ENCODE assay signal across 8 cellular contexts in genomic region chr12:107027304-107028053, GRCh38. TPM values are rescaled to one million over a fixed set of nuclear protein-coding genes. Genes with fewer than 3 reads are reported as not detected.
DNase-seq lines count a peak whose midpoint lies in the region; ATAC-seq, FAIRE-seq and TF ChIP-seq lines count a peak whose summit lies in the region.

No MANE protein-coding gene starts in this region.

- TF ChIP-seq EP300 in A549 (IDR thresholded peaks at IDR 0.05): no peak

- WGBS in A549 (ENCODE audit: missing lambda C conversion rate): 17% methylated on average over 3 of the region's 3 CpGs

- H3K36me3 ChIP-seq in HCT116 (ENCODE audit: control insufficient read depth in 1 of 2, insufficient read depth in 2 of 2, low read length in 2 of 2): no peaks in the 10 kb centered on the region

- no peak for FAIRE-seq in A549 (lab: Jason Lieb, UNC)

- H3K27ac Mint-ChIP-seq in T-helper 17 cell: peak overlapping the region; percentile 99

- BruUV-seq in HCT116 (replicated peaks; lab: Mats Ljungman, UMichigan): no TSS peak

- intact Hi-C loops in HCT116 (cut with micrococcal nuclease): no loop called here

- no peak for TF ChIP-seq CTCF in A549 (IDR thresholded peaks at IDR 0.05)
- TF ChIP-seq CTCF in HCT116 (IDR thresholded peaks at IDR 0.05 in 2 of 3, conservative IDR thresholded peaks at IDR 0.05 in 1 of 3; ENCODE audit: borderline replicate concordance in 1 of 3, insufficient read depth in 1 of 3, low read depth in 2 of 3, low read length in 2 of 3): no peak
- TF ChIP-seq CTCF in fibroblast of mammary gland (conservative IDR thresholded peaks at IDR 0.05; ENCODE audit: control insufficient read depth, insufficient read depth, low read depth, low read length): no peak
- TF ChIP-seq CTCF in omental fat pad (IDR thresholded peaks at IDR 0.05): no peak

- TF ChIP-seq POLR2A in A549 (IDR thresholded peaks at IDR 0.05; ENCODE audit: low read length): no peak
- no peak for TF ChIP-seq POLR2A in HCT116 (IDR thresholded peaks at IDR 0.05; ENCODE audit: borderline replicate concordance, extremely low read depth, insufficient read depth, insufficient read length)

- no peak for TF ChIP-seq RAD21 in A549 (conservative IDR thresholded peaks at IDR 0.05 in 1 of 2, IDR thresholded peaks at IDR 0.05 in 1 of 2)
- TF ChIP-seq RAD21 in HCT116 (IDR thresholded peaks at IDR 0.05; ENCODE audit: low read depth): no peak

- peak overlapping the region; percentile 6 to 12; a peak in 2 of 6 replicates for H3K27ac ChIP-seq in A549
- H3K27ac ChIP-seq in HCT116 (ENCODE audit: low read depth, low read length): no peak overlapping the region

- no peaks in the 10 kb centered on the region for H4K20me1 ChIP-seq in HCT116 (ENCODE audit: insufficient read depth)

- ATAC-seq in A549 (peak; percentile 94 to 98), HCT116 (peak; percentile 61), T-helper 17 cell (peak; percentile 92), omental fat pad (ENCODE audit: low FRiP score) (peak; percentile 91), HG02759 (IDR thresholded peaks at IDR 0.05; ENCODE audit: unreplicated experiment) (no peak), HG03432 (IDR thresholded peaks at IDR 0.05; ENCODE audit: unreplicated experiment) (no peak)

- H3K4me1 ChIP-seq in A549 (peaks cover 28% of the 10 kb centered on the region), HCT116 (ENCODE audit: control insufficient read depth in 1 of 2, insufficient read depth in 2 of 2, low read length in 2 of 2) (peaks cover 2 to 13% of the 10 kb centered on the region in 2 experiments; a peak in 3 of 4 replicates)

- H3K9me3 ChIP-seq in A549 (no peaks in the 10 kb centered on the region), HCT116 (ENCODE audit: control insufficient read depth in 1 of 2, insufficient read depth in 1 of 2, low read depth in 1 of 2, low read length in 2 of 2) (no peaks in the 10 kb centered on the region), T-helper 17 cell (ENCODE audit: control insufficient read depth, low read length, poor library complexity, severe bottlenecking) (no peaks in the 10 kb centered on the region)

- POLR2A ChIA-PET in A549 (lab: Yijun Ruan, JAX): interaction anchor here (0.6 to 0.7 kb wide), 2 partner anchors 41 to 1823 kb away, joined by 4 to 5 read pairs; partner anchors contain the start of gene MTERF2
- POLR2A ChIA-PET in HCT116 (lab: Charles Lee): no interaction called here

- no peaks in the 10 kb centered on the region for H3K9me2 ChIP-seq in HCT116 (ENCODE audit: insufficient read depth)

- no peaks in the 10 kb centered on the region for H3K79me2 ChIP-seq in HCT116 (ENCODE audit: insufficient read depth, low read length)

- H3K36me3 Mint-ChIP-seq in T-helper 17 cell (ENCODE audit: low read depth): peaks cover 1% of the 10 kb centered on the region

- H3K4me3 ChIP-seq in A549: peak overlapping the region; percentile 2; the same call in 2 of the 3 replicates
- no peak overlapping the region for H3K4me3 ChIP-seq in HCT116 (replicated peaks in 1 of 2; ENCODE audit: low read depth in 1 of 2, low read length in 2 of 2)
- no peak overlapping the region for H3K4me3 ChIP-seq in fibroblast of mammary gland (ENCODE audit: control insufficient read depth, low read depth, low read length)

- H3K4me2 ChIP-seq in A549 (peak overlapping the region; percentile 69), HCT116 (ENCODE audit: low read length) (peak overlapping the region; percentile 47)

- H3K27me3 Mint-ChIP-seq in T-helper 17 cell: no peaks in the 10 kb centered on the region

- peaks cover 46% of the 10 kb centered on the region for H3K4me1 Mint-ChIP-seq in T-helper 17 cell

- no peak overlapping the region for H2AFZ ChIP-seq in HCT116 (ENCODE audit: low read depth, low read length, poor library complexity, severe bottlenecking)

- peak; percentile 60 to 87 for DNase-seq in A549 (ENCODE audit: low read depth in 1 of 2, low spot score in 1 of 2)
- DNase-seq in HCT116 (ENCODE audit: low read depth, low spot score): peak; percentile 52
- DNase-seq in T-helper 17 cell: no peak
- peak; percentile 94 for DNase-seq in fibroblast of mammary gland (ENCODE audit: low read depth)
- DNase-seq in omental fat pad (ENCODE audit: low spot score): no peak
- no peak for DNase-seq in stimulated activated CD4-positive, alpha-beta T cell treated with anti-CD3 and anti-CD28 coated beads, Interleukin-1b, Interleukin-23, amount 100 ng/mL, for 48 hours

- CTCF ChIA-PET in A549 (lab: Yijun Ruan, JAX) (no interaction called here), HCT116 (lab: Charles Lee) (no interaction called here)

- RAD21 ChIA-PET in HCT116 (lab: Charles Lee; ENCODE audit: low non-redundant PET in 1 of 2, low total read pairs in 2 of 2, uncharacterized antibody in 2 of 2, unreplicated experiment in 2 of 2): no interaction called here

- no peak overlapping the region for H3K9ac ChIP-seq in HCT116 (ENCODE audit: low read length)

- H3K4me3 Mint-ChIP-seq in T-helper 17 cell: peak overlapping the region; percentile 83

- H3K27me3 ChIP-seq in HCT116 (ENCODE audit: insufficient read depth, low read length): no peaks in the 10 kb centered on the region

TF ChIP-seq in A549, 52 proteins besides CTCF, POLR2A, EP300 and RAD21:
- TF ChIP-seq PHF8 (IDR thresholded peaks at IDR 0.05; ENCODE audit: borderline replicate concordance, low read depth): no peak
- TF ChIP-seq RNF2 (IDR thresholded peaks at IDR 0.05; ENCODE audit: borderline replicate concordance, low read depth): no peak
- no peak for TF ChIP-seq FOSL2 (IDR thresholded peaks at IDR 0.05)
- peak; percentile 80 for TF ChIP-seq FOSL2 (CRISPR knock-in tag; IDR thresholded peaks at IDR 0.05)
- no peak for TF ChIP-seq MAX (IDR thresholded peaks at IDR 0.05)
- no peak for TF ChIP-seq HES2 (IDR thresholded peaks at IDR 0.05)
- no peak for TF ChIP-seq EHMT2 (IDR thresholded peaks at IDR 0.05; ENCODE audit: low read depth)
- peak; percentile 40; the same call in 1 of the 2 replicates for TF ChIP-seq JUNB (IDR thresholded peaks at IDR 0.05)
- no peak for TF ChIP-seq RCOR1 (IDR thresholded peaks at IDR 0.05; ENCODE audit: low read depth, low read length)
- TF ChIP-seq GATA3 (IDR thresholded peaks at IDR 0.05; ENCODE audit: borderline replicate concordance): peak; percentile 54; the same call in 1 of the 2 replicates
- TF ChIP-seq JUN (IDR thresholded peaks at IDR 0.05): no peak
- TF ChIP-seq MAFK (IDR thresholded peaks at IDR 0.05; ENCODE audit: partially characterized antibody): peak; percentile 93
- no peak for TF ChIP-seq HEYL (CRISPR knock-in tag; IDR thresholded peaks at IDR 0.05)
TF ChIP-seq in A549: peak in this region for 4.

TF ChIP-seq in HCT116, 20 proteins besides CTCF, POLR2A, EP300 and RAD21 (continues in another document):
- no peak for TF ChIP-seq EGR1 (IDR thresholded peaks at IDR 0.05; ENCODE audit: low read depth)
- no peak for TF ChIP-seq REST (IDR thresholded peaks at IDR 0.05; ENCODE audit: low read depth)
- no peak for TF ChIP-seq EZH2phosphoT487 (IDR thresholded peaks at IDR 0.05; ENCODE audit: borderline replicate concordance)
- no peak for TF ChIP-seq MAX (IDR thresholded peaks at IDR 0.05)
- TF ChIP-seq CBX3 (IDR thresholded peaks at IDR 0.05; ENCODE audit: low read depth): no peak
- peak; percentile 72 for TF ChIP-seq FOSL1 (IDR thresholded peaks at IDR 0.05; ENCODE audit: low read depth)
- TF ChIP-seq CEBPB (IDR thresholded peaks at IDR 0.05; ENCODE audit: low read depth): peak; percentile 34; the same call in 1 of the 2 replicates
- TF ChIP-seq POLR2AphosphoS5 (IDR thresholded peaks at IDR 0.05; ENCODE audit: low read depth, low read length): no peak
- TF ChIP-seq EZH2 (IDR thresholded peaks at IDR 0.05): no peak
- TF ChIP-seq ZNF274 (IDR thresholded peaks at IDR 0.05; ENCODE audit: low read depth, low read length): no peak
- no peak for TF ChIP-seq YY1 (IDR thresholded peaks at IDR 0.05; ENCODE audit: extremely low read depth, insufficient replicate concordance, low read depth, low read length)
- peak; percentile 54 for TF ChIP-seq JUND (IDR thresholded peaks at IDR 0.05)

RNA-seq across cellular contexts. Expression of gene MTERF2, which starts 40.5 kb away (rescaled TPM):
- polyA plus RNA-seq in A549 (2011; rRNA removed): 10.6 and 13.9 TPM in 2 replicates
- 4.6 and 5.5 TPM in 2 replicates for polyA plus RNA-seq in A549 (2012; cell fraction: cytosol; rRNA removed)
- 4.0 and 6.6 TPM in 2 replicates for polyA plus RNA-seq in A549 (2012; cell fraction: nucleus; rRNA removed)
- polyA plus RNA-seq in A549 (2017; fragmentation: RNase III; extraction: RNeasy Plus Mini Kit Qiagen cat#74134 plus additional on column Dnase treatment): 11.7 to 14.5 TPM (median 12.2 TPM) in 3 replicates
- polyA minus RNA-seq in A549 (2011; rRNA and poly(A)+ RNA removed): 3.8 and 4.6 TPM in 2 replicates
- total RNA-seq in HCT116 (2021; ENCODE audit: unreplicated experiment): 7.8 TPM
- polyA plus RNA-seq in HCT116 (2012): 2.0 and 3.4 TPM in 2 replicates
- 10 to 100 TPM; 12.7 to 13.8 TPM for total RNA-seq in T-helper 17 cell
- total RNA-seq in omental fat pad: 10 to 100 TPM in 2 of 4 donors, 1 to 10 TPM in 2; 9.7 to 17.5 (median 11.9) TPM

Comparison
In these comparisons a context has a peak if more than half of its experiments do, and no peak if none do; other contexts are left out.
1. ATAC-seq: peak in A549 (2 of 2), HCT116 (single experiment), T-helper 17 cell (single experiment) and omental fat pad (single experiment); none in HG02759 (single experiment) and HG03432 (single experiment).
2. DNase-seq: peak in A549 (2 of 2), HCT116 (single experiment) and fibroblast of mammary gland (single experiment); none in T-helper 17 cell (0 of 3), omental fat pad (single experiment) and stimulated activated CD4-positive, alpha-beta T cell treated with anti-CD3 and anti-CD28 coated beads, Interleukin-1b, Interleukin-23, amount 100 ng/mL, for 48 hours (single experiment).
3. Of the 6 proteins assayed by ChIP-seq in both A549 and HCT116: peak only in A549: none; only in HCT116: CEBPB; in both: none; in neither: 5.